Comparison of ENCODE assay signal across 21 cellular contexts in genomic region chr20:47547034-47547387, GRCh38. TPM values are rescaled to one million over a fixed set of nuclear protein-coding genes. Genes with fewer than 3 reads are reported as not detected.
DNase-seq lines count a peak whose midpoint lies in the region; ATAC-seq and TF ChIP-seq lines count a peak whose summit lies in the region.
"Had no signal": no experiment of that assay in that cellular context is flagged by ENCODE, and none has a peak within 500 bp of the region (broad histone marks: within the 10 kb centered on the region; RNA-seq: fewer than 3 reads in every experiment).

No MANE protein-coding gene starts in this region.

- H3K36me3 ChIP-seq in brain microvascular endothelial cell (replicated peaks) (no peaks in the 10 kb centered on the region), ascending aorta (no peaks in the 10 kb centered on the region)

- DNase-seq in activated naive CD4-positive, alpha-beta T cell treated with anti-CD3 and anti-CD28 coated beads, Interleukin-2, amount 10 ng/mL, durations not matched to agents 7 days and 5 days: no peak
- DNase-seq in brain microvascular endothelial cell (no peak), mesothelial cell of epicardium (ENCODE audit: low spot score in 2 of 2, unreplicated experiment in 2 of 2) (no peak), type B pancreatic cell (ENCODE audit: extremely low spot score, unreplicated experiment) (no peak), ascending aorta (ENCODE audit: low spot score in 2 of 2) (no peak)
- DNase-seq: 8988T; DMS79 treated with DMSO at 0.1 percent for 48 hours; H9; MM.1S; NCI-H1092; NCI-H146; NCI-H2029 treated with DMSO at 0.1 percent for 48 hours; NCI-H2171; NCI-H446 treated with DMSO at 0.1 percent for 48 hours; NK-92 treated with Interleukin-12 subunit alpha and Interleukin-12 subunit beta, amount 100 ng/mL, for 24 hours; OCI-M1; SHP77 treated with DMSO at 0.1 percent for 48 hours had no signal

- no peaks in the 10 kb centered on the region for H3K9me3 Mint-ChIP-seq in activated naive CD4-positive, alpha-beta T cell treated with anti-CD3 and anti-CD28 coated beads, Interleukin-2, amount 50 U/mL, for 24 hours
- no peaks in the 10 kb centered on the region for H3K9me3 Mint-ChIP-seq in activated naive CD4-positive, alpha-beta T cell treated with anti-CD3 and anti-CD28 coated beads, Interleukin-2, amount 10 ng/mL, durations not matched to agents 7 days and 5 days
- H3K9me3 Mint-ChIP-seq in mesothelial cell of epicardium (peaks cover 3% of the 10 kb centered on the region), type B pancreatic cell (no peaks in the 10 kb centered on the region)
- H3K9me3 Mint-ChIP-seq: CD14-positive monocyte, H9 had no signal

- CTCF ChIA-PET in activated naive CD4-positive, alpha-beta T cell treated with anti-CD3 and anti-CD28 coated beads, Interleukin-2, amount 10 ng/mL, durations not matched to agents 7 days and 5 days (lab: Charles Lee): no interaction called here

- no peak for ATAC-seq in HG03378 (IDR thresholded peaks at IDR 0.05; ENCODE audit: unreplicated experiment)
- ATAC-seq in HG03439 (IDR thresholded peaks at IDR 0.05; ENCODE audit: unreplicated experiment): no peak

- peaks cover 18% of the 10 kb centered on the region for H3K36me3 Mint-ChIP-seq in activated naive CD4-positive, alpha-beta T cell treated with anti-CD3 and anti-CD28 coated beads, Interleukin-2, amount 50 U/mL, for 24 hours
- H3K36me3 Mint-ChIP-seq in activated naive CD4-positive, alpha-beta T cell treated with anti-CD3 and anti-CD28 coated beads, Interleukin-2, amount 10 ng/mL, durations not matched to agents 7 days and 5 days: peaks cover 25% of the 10 kb centered on the region
- H3K36me3 Mint-ChIP-seq in mesothelial cell of epicardium (no peaks in the 10 kb centered on the region), type B pancreatic cell (peaks cover 4% of the 10 kb centered on the region)

- intact Hi-C loops in ascending aorta (cut with DNase I): no loop called here

- H3K27ac Mint-ChIP-seq in activated naive CD4-positive, alpha-beta T cell treated with anti-CD3 and anti-CD28 coated beads, Interleukin-2, amount 50 U/mL, for 24 hours: peak overlapping the region; percentile 38
- H3K27ac Mint-ChIP-seq in activated naive CD4-positive, alpha-beta T cell treated with anti-CD3 and anti-CD28 coated beads, Interleukin-2, amount 10 ng/mL, durations not matched to agents 7 days and 5 days: no peak overlapping the region
- H3K27ac Mint-ChIP-seq in mesothelial cell of epicardium: peak overlapping the region; percentile 86
- H3K27ac Mint-ChIP-seq in type B pancreatic cell: peak overlapping the region; percentile 81
- H3K27ac Mint-ChIP-seq: H9 had no signal

- H3K4me3 Mint-ChIP-seq in activated naive CD4-positive, alpha-beta T cell treated with anti-CD3 and anti-CD28 coated beads, Interleukin-2, amount 50 U/mL, for 24 hours: no peak overlapping the region
- no peak overlapping the region for H3K4me3 Mint-ChIP-seq in activated naive CD4-positive, alpha-beta T cell treated with anti-CD3 and anti-CD28 coated beads, Interleukin-2, amount 10 ng/mL, durations not matched to agents 7 days and 5 days
- H3K4me3 Mint-ChIP-seq in mesothelial cell of epicardium: no peak overlapping the region
- H3K4me3 Mint-ChIP-seq in type B pancreatic cell: peak overlapping the region; percentile 51
- H3K4me3 Mint-ChIP-seq: CD14-positive monocyte, H9 had no signal

- in situ Hi-C loops in brain microvascular endothelial cell (cut with HindIII; ENCODE audit: low pct_ligation_motif_present, low sequenced_read_pairs): no loop called here

- H3K4me3 ChIP-seq in brain microvascular endothelial cell (ENCODE audit: low read depth, low read length) (no peak overlapping the region), ascending aorta (no peak overlapping the region)

- H3K9me3 ChIP-seq in ascending aorta: no peaks in the 10 kb centered on the region

- H3K4me1 ChIP-seq in ascending aorta: peaks cover 0 to 13% of the 10 kb centered on the region in 2 donors

- no peak for TF ChIP-seq CTCF in brain microvascular endothelial cell (IDR thresholded peaks at IDR 0.05; ENCODE audit: low read depth, low read length, missing control alignments)
- TF ChIP-seq CTCF in mesothelial cell of epicardium (IDR thresholded peaks at IDR 0.05; ENCODE audit: unreplicated experiment): no peak
- no peak for TF ChIP-seq CTCF in type B pancreatic cell (conservative IDR thresholded peaks at IDR 0.05)
- TF ChIP-seq CTCF in ascending aorta (IDR thresholded peaks at IDR 0.05): no peak

- H3K27me3 ChIP-seq in brain microvascular endothelial cell (replicated peaks): no peaks in the 10 kb centered on the region
- H3K27me3 ChIP-seq in ascending aorta: no peaks in the 10 kb centered on the region

- peaks cover 74% of the 10 kb centered on the region for H3K4me1 Mint-ChIP-seq in activated naive CD4-positive, alpha-beta T cell treated with anti-CD3 and anti-CD28 coated beads, Interleukin-2, amount 50 U/mL, for 24 hours
- H3K4me1 Mint-ChIP-seq in activated naive CD4-positive, alpha-beta T cell treated with anti-CD3 and anti-CD28 coated beads, Interleukin-2, amount 10 ng/mL, durations not matched to agents 7 days and 5 days: peaks cover 31% of the 10 kb centered on the region
- H3K4me1 Mint-ChIP-seq in mesothelial cell of epicardium (peaks cover 64% of the 10 kb centered on the region), type B pancreatic cell (ENCODE audit: unreplicated experiment) (peaks cover 48% of the 10 kb centered on the region)

- H3K27me3 Mint-ChIP-seq in activated naive CD4-positive, alpha-beta T cell treated with anti-CD3 and anti-CD28 coated beads, Interleukin-2, amount 50 U/mL, for 24 hours: no peaks in the 10 kb centered on the region
- no peaks in the 10 kb centered on the region for H3K27me3 Mint-ChIP-seq in activated naive CD4-positive, alpha-beta T cell treated with anti-CD3 and anti-CD28 coated beads, Interleukin-2, amount 10 ng/mL, durations not matched to agents 7 days and 5 days
- H3K27me3 Mint-ChIP-seq in mesothelial cell of epicardium (ENCODE audit: low read depth): no peaks in the 10 kb centered on the region
- no peaks in the 10 kb centered on the region for H3K27me3 Mint-ChIP-seq in type B pancreatic cell

- H3K27ac ChIP-seq in brain microvascular endothelial cell: peak overlapping the region; percentile 85
- no peak overlapping the region for H3K27ac ChIP-seq in ascending aorta

RNA-seq across cellular contexts. Expression of gene NCOA3, which starts 45.3 kb away (rescaled TPM):
- total RNA-seq in mesothelial cell of epicardium (45.9 to 49.8 TPM (median 47.1 TPM) in 3 replicates), type B pancreatic cell (ENCODE audit: low replicate concordance) (37.3 and 50.2 TPM in 2 replicates), ascending aorta (26.3 TPM)
